8 cellular contexts compared by ENCODE assay signal in the genomic region with DNA sequence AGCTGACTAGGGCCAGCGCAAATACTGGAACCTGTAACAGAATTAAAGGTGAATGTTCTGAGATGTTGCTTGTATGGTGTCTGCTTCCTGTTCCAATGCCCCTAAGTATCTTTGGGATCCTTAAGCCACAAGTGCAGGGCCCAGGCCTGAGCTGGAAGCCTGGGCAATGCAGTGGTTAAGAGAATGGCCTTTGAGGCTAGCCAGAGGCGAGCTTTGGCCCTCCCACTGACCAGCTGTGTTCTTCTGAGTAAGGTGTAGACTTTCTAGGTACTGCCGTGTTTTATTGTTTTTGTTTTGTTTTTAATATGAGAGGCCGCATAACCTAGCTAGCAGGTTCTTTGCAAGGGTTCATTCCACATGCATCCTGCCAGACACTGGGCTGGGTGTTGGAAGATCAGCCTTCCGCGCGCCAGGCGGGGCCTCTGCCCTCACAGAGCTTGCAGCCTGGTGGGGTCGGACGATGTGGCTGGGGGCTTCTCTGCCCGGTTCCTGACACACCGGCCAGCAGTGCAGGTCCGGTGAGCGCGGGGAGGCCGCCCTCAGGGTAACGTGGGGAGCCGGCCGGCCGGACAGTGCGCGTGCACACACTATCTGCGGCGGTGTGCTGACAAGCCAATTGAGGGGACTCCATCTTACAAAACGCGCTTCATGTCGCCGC. TPM values are rescaled to one million over a fixed set of nuclear protein-coding genes. Genes with fewer than 3 reads are reported as not detected.
A peak's percentile ranks its signal among the peaks of the same experiment; 100 is the strongest.
DNase-seq lines count a peak whose midpoint lies in the region; ATAC-seq and TF ChIP-seq lines count a peak whose summit lies in the region.

No MANE protein-coding gene starts in this region.

- ATAC-seq in HG02610 (IDR thresholded peaks at IDR 0.05; ENCODE audit: unreplicated experiment) = no peak
- no peak for ATAC-seq in GM19463 (IDR thresholded peaks at IDR 0.05; ENCODE audit: unreplicated experiment)

- DNase-seq in T-helper 1 cell (no peak), kidney epithelial cell (ENCODE audit: low read depth) (no peak), suprapubic skin (ENCODE audit: low spot score in 2 of 2) (no peak), DMS114 treated with DMSO at 0.1 percent for 48 hours (lab: John Stamatoyannopoulos, UW; ENCODE audit: unreplicated experiment) (no peak)

- no peak for TF ChIP-seq EP300 in suprapubic skin (IDR thresholded peaks at IDR 0.05)

- no peak for TF ChIP-seq POLR2A in suprapubic skin (IDR thresholded peaks at IDR 0.05)

- H3K9me3 ChIP-seq in suprapubic skin = no peaks in the 10 kb centered on the region

- TF ChIP-seq CTCF in kidney epithelial cell (IDR thresholded peaks at IDR 0.05; ENCODE audit: insufficient read depth, low read length, poor library complexity, severe bottlenecking) (no peak), suprapubic skin (IDR thresholded peaks at IDR 0.05) (no peak)

- no peaks in the 10 kb centered on the region for H3K27me3 Mint-ChIP-seq in T-helper 1 cell treated with Interleukin-12 subunit alpha and Interleukin-12 subunit beta and Interleukin-4 antibody, amounts not matched to agents 30 μg/mL and 1 μg/mL, for 36 hours (ENCODE audit: low read depth)
- no peaks in the 10 kb centered on the region for H3K27me3 Mint-ChIP-seq in activated naive CD8-positive, alpha-beta T cell

- WGBS in suprapubic skin = 25% methylated on average over 11 of the region's 28 CpGs

- peak overlapping the region; percentile 89 for H3K27ac ChIP-seq in suprapubic skin

- H3K4me1 Mint-ChIP-seq in T-helper 1 cell treated with Interleukin-12 subunit alpha and Interleukin-12 subunit beta and Interleukin-4 antibody, amounts not matched to agents 30 μg/mL and 1 μg/mL, for 36 hours (ENCODE audit: low read depth) = peaks cover 35% of the 10 kb centered on the region
- peaks cover 44% of the 10 kb centered on the region for H3K4me1 Mint-ChIP-seq in activated naive CD8-positive, alpha-beta T cell (ENCODE audit: low read depth)

- H3K4me3 ChIP-seq in kidney epithelial cell (ENCODE audit: low read depth, low read length) (peak overlapping the region; percentile 78), suprapubic skin (peak overlapping the region; percentile 85)

- peak overlapping the region; percentile 94 for H3K27ac Mint-ChIP-seq in T-helper 1 cell treated with Interleukin-12 subunit alpha and Interleukin-12 subunit beta and Interleukin-4 antibody, amounts not matched to agents 30 μg/mL and 1 μg/mL, for 36 hours
- peak overlapping the region; percentile 94 for H3K27ac Mint-ChIP-seq in activated naive CD8-positive, alpha-beta T cell

- peaks cover 4% of the 10 kb centered on the region for H3K36me3 ChIP-seq in kidney epithelial cell (ENCODE audit: control insufficient read depth, insufficient read depth, low read length)
- peaks cover 50% of the 10 kb centered on the region for H3K36me3 ChIP-seq in suprapubic skin

- H3K4me1 ChIP-seq in suprapubic skin = peaks cover 62% of the 10 kb centered on the region

- peak overlapping the region; percentile 96 for H3K4me3 Mint-ChIP-seq in T-helper 1 cell treated with Interleukin-12 subunit alpha and Interleukin-12 subunit beta and Interleukin-4 antibody, amounts not matched to agents 30 μg/mL and 1 μg/mL, for 36 hours
- peak overlapping the region; percentile 97 for H3K4me3 Mint-ChIP-seq in activated naive CD8-positive, alpha-beta T cell

- H3K27me3 ChIP-seq in kidney epithelial cell (ENCODE audit: control insufficient read depth, insufficient read depth, low read length) (no peaks in the 10 kb centered on the region), suprapubic skin (no peaks in the 10 kb centered on the region)

- peaks cover 39% of the 10 kb centered on the region for H3K36me3 Mint-ChIP-seq in T-helper 1 cell treated with Interleukin-12 subunit alpha and Interleukin-12 subunit beta and Interleukin-4 antibody, amounts not matched to agents 30 μg/mL and 1 μg/mL, for 36 hours (ENCODE audit: low read depth)
- H3K36me3 Mint-ChIP-seq in activated naive CD8-positive, alpha-beta T cell = peaks cover 7% of the 10 kb centered on the region

- no peaks in the 10 kb centered on the region for H3K9me3 Mint-ChIP-seq in T-helper 1 cell treated with Interleukin-12 subunit alpha and Interleukin-12 subunit beta and Interleukin-4 antibody, amounts not matched to agents 30 μg/mL and 1 μg/mL, for 36 hours
- no peaks in the 10 kb centered on the region for H3K9me3 Mint-ChIP-seq in activated naive CD8-positive, alpha-beta T cell (ENCODE audit: low read depth)

RNA-seq across cellular contexts. Expression of a gene that starts 0.6 kb away (rescaled TPM):
- 33.9 and 35.9 TPM in 2 replicates for total RNA-seq in kidney epithelial cell
- 10 to 100 TPM; 34.7 to 62.5 (median 44.3) TPM for total RNA-seq in suprapubic skin

RNA-seq across cellular contexts. Expression of a gene that starts 4.4 kb away (rescaled TPM):
- total RNA-seq in kidney epithelial cell (26.8 and 34.3 TPM in 2 replicates), suprapubic skin (10 to 100 TPM; 41.1 to 54.0 (median 46.0) TPM)

RNA-seq across cellular contexts. Expression of a gene that starts 11.2 kb away (rescaled TPM):
- 3.9 and 7.9 TPM in 2 replicates for total RNA-seq in kidney epithelial cell
- 1 to 10 TPM; 2.3 to 4.0 (median 3.6) TPM for total RNA-seq in suprapubic skin

RNA-seq across cellular contexts. Expression of a gene that starts 13.6 kb away (rescaled TPM):
- total RNA-seq in kidney epithelial cell = 0.34 and 1.8 TPM in 2 replicates
- total RNA-seq in suprapubic skin = 1 to 10 TPM; 1.2 to 8.8 (median 3.2) TPM

RNA-seq across cellular contexts. Expression of a gene that starts 30.3 kb away (rescaled TPM):
- total RNA-seq in kidney epithelial cell (46.2 and 49.2 TPM in 2 replicates), suprapubic skin (10 to 100 TPM; 19.8 to 40.1 (median 30.4) TPM)
